In genomic region chr3:26622634-26623408, GRCh38 we compare ENCODE assay signal across 1 cellular context.
TF ChIP-seq lines count a peak whose summit lies in the region.

LRRC3B (plus strand) TSS chr3:26622772; CDS start chr3:26709673, 86,901 bp downstream.

TF ChIP-seq in SK-N-SH, 30 proteins besides CTCF, POLR2A, EP300 and RAD21 (continued from another document):
- TF ChIP-seq REST (IDR thresholded peaks at IDR 0.05; ENCODE audit: low read depth, low read length): no peak
- TF ChIP-seq MEF2A (IDR thresholded peaks at IDR 0.05; ENCODE audit: borderline replicate concordance, low read depth): no peak
- no peak for TF ChIP-seq FOSL2 (IDR thresholded peaks at IDR 0.05; ENCODE audit: borderline replicate concordance, low read depth)
- TF ChIP-seq RFX5 (IDR thresholded peaks at IDR 0.05; ENCODE audit: low read length): no peak
- TF ChIP-seq FOXJ3 (CRISPR knock-in tag; IDR thresholded peaks at IDR 0.05): no peak
- TF ChIP-seq USF1 (IDR thresholded peaks at IDR 0.05; ENCODE audit: borderline replicate concordance, low read depth): no peak
- TF ChIP-seq NRF1 (IDR thresholded peaks at IDR 0.05; ENCODE audit: low read depth, low read length): no peak
